ENCODE assay signal across 13 cellular contexts in the genomic region with DNA sequence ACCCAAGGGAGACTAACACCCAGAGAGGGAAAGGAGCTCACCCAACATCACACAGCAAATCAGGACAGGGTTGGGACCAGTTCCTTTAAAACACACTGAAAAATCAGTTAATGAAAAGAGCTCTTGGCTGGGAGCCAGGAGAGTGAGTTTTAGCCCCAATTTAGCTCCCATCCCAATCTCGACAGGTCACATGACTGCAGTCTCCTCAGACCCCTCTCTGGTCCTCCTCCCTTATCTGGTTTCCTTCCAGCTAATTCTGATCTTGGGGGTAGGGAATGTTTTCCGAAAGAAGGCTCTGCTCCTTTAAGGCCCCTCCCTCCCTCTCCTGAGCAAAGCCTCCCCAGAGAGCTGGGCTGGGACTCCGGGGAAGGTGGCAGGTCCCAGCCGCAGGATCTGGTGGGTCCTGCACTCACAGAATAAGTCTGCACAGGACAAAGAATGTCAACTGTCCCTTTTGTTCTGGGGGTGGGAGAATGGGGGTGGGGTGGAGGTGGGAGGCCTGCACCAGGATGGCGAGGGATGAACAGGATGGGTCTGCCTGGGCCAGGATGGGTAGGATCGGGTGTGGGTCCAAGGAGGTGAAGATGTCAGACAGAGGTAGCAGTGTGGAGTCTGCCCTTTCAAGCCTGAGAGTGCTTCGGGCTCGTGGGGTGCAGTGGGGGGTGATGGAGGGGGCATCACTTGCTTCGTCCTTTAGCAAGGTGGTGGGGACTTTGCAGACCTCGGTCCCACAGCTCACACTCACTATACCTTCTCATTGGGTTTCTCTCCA. TPM values are rescaled to one million over a fixed set of nuclear protein-coding genes. Genes with fewer than 3 reads are reported as not detected.
DNase-seq lines count a peak whose midpoint lies in the region; ATAC-seq lines count a peak whose summit lies in the region.
"Had no signal": no experiment of that assay in that cellular context is flagged by ENCODE, and none has a peak within 500 bp of the region (broad histone marks: within the 10 kb centered on the region; RNA-seq: fewer than 3 reads in every experiment).

No MANE protein-coding gene starts in this region.

- H3K27ac Mint-ChIP-seq in activated T-helper 2 cell treated with anti-CD3 and anti-CD28 coated beads, Interferon-gamma antibody, Interleukin-2, Interleukin-4, amounts not matched to agents 10 μg/mL and 5 μg/mL and 100 μg/mL, durations not matched to agents 14 hours and 24 hours and 36 hours, result peak overlapping the region; percentile 71
- H3K27ac Mint-ChIP-seq in natural killer cell treated with Interleukin-12 subunit alpha and Interleukin-12 subunit beta and Interleukin-15 and Interleukin-18, amount 100 ng/mL, for 72 hours, result peak overlapping the region; percentile 73 to 90

- H3K4me1 Mint-ChIP-seq in activated T-helper 2 cell treated with anti-CD3 and anti-CD28 coated beads, Interferon-gamma antibody, Interleukin-2, Interleukin-4, amounts not matched to agents 10 μg/mL and 5 μg/mL and 100 μg/mL, durations not matched to agents 14 hours and 24 hours and 36 hours (ENCODE audit: low read depth), result peaks cover 20% of the 10 kb centered on the region
- peaks cover 27 to 36% of the 10 kb centered on the region in 2 donors for H3K4me1 Mint-ChIP-seq in natural killer cell treated with Interleukin-12 subunit alpha and Interleukin-12 subunit beta and Interleukin-15 and Interleukin-18, amount 100 ng/mL, for 72 hours (ENCODE audit: low read depth in 2 of 2)

- no peak overlapping the region for H3K4me3 Mint-ChIP-seq in activated T-helper 2 cell treated with anti-CD3 and anti-CD28 coated beads, Interferon-gamma antibody, Interleukin-2, Interleukin-4, amounts not matched to agents 10 μg/mL and 5 μg/mL and 100 μg/mL, durations not matched to agents 14 hours and 24 hours and 36 hours (ENCODE audit: low read depth)
- H3K4me3 Mint-ChIP-seq in natural killer cell treated with Interleukin-12 subunit alpha and Interleukin-12 subunit beta and Interleukin-15 and Interleukin-18, amount 100 ng/mL, for 72 hours, result peak overlapping the region; percentile 59

- H3K9me2 ChIP-seq in Karpas-422 (replicated peaks; ENCODE audit: insufficient read depth, low read length), result no peaks in the 10 kb centered on the region

- ATAC-seq in natural killer cell treated with Interleukin-12 subunit alpha and Interleukin-12 subunit beta and Interleukin-15 and Interleukin-18, amount 100 ng/mL, for 72 hours, result no peak
- no peak for ATAC-seq in GM21367 (IDR thresholded peaks at IDR 0.05; ENCODE audit: unreplicated experiment)
- ATAC-seq: activated CD4-positive, CD25-positive, alpha-beta regulatory T cell treated with anti-CD3 and anti-CD28 coated beads, Interleukin-2, amount 50 U/mL, for 24 hours had no signal

- H3K9me3 Mint-ChIP-seq in activated T-helper 2 cell treated with anti-CD3 and anti-CD28 coated beads, Interferon-gamma antibody, Interleukin-2, Interleukin-4, amounts not matched to agents 10 μg/mL and 5 μg/mL and 100 μg/mL, durations not matched to agents 14 hours and 24 hours and 36 hours, result no peaks in the 10 kb centered on the region
- H3K9me3 Mint-ChIP-seq in natural killer cell treated with Interleukin-12 subunit alpha and Interleukin-12 subunit beta and Interleukin-15 and Interleukin-18, amount 100 ng/mL, for 72 hours, result no peaks in the 10 kb centered on the region

- H3K27me3 ChIP-seq in Karpas-422 (ENCODE audit: low read length), result no peaks in the 10 kb centered on the region

- H3K4me3 ChIP-seq in Karpas-422 (ENCODE audit: low read length), result no peak overlapping the region
- H3K4me3 ChIP-seq: tibial artery had no signal

- H3K4me1 ChIP-seq in Karpas-422 (ENCODE audit: low read length), result peaks cover 3% of the 10 kb centered on the region; the same call in 1 of the 2 replicates
- H3K4me1 ChIP-seq: tibial artery had no signal

- peaks cover 5% of the 10 kb centered on the region for H3K27me3 Mint-ChIP-seq in activated T-helper 2 cell treated with anti-CD3 and anti-CD28 coated beads, Interferon-gamma antibody, Interleukin-2, Interleukin-4, amounts not matched to agents 10 μg/mL and 5 μg/mL and 100 μg/mL, durations not matched to agents 14 hours and 24 hours and 36 hours (ENCODE audit: low read depth)
- no peaks in the 10 kb centered on the region for H3K27me3 Mint-ChIP-seq in natural killer cell treated with Interleukin-12 subunit alpha and Interleukin-12 subunit beta and Interleukin-15 and Interleukin-18, amount 100 ng/mL, for 72 hours

- H4K20me1 ChIP-seq in Karpas-422 (ENCODE audit: insufficient read depth, low read depth, low read length), result no peaks in the 10 kb centered on the region

- no peak overlapping the region for H3K27ac ChIP-seq in Karpas-422 (ENCODE audit: low read length)
- H3K27ac ChIP-seq: tibial artery had no signal

- intact Hi-C loops in activated T-helper 2 cell treated with anti-CD3 and anti-CD28 coated beads, Interferon-gamma antibody, Interleukin-2, Interleukin-4, amounts not matched to agents 10 μg/mL and 5 μg/mL and 100 μg/mL, durations not matched to agents 14 hours and 24 hours and 36 hours (cut with micrococcal nuclease), result loop anchor here (1.0 kb wide), 1 partner anchor 25 kb away; no protein-coding TSS in a partner anchor

- H3K36me3 Mint-ChIP-seq in activated T-helper 2 cell treated with anti-CD3 and anti-CD28 coated beads, Interferon-gamma antibody, Interleukin-2, Interleukin-4, amounts not matched to agents 10 μg/mL and 5 μg/mL and 100 μg/mL, durations not matched to agents 14 hours and 24 hours and 36 hours (ENCODE audit: low read depth), result no peaks in the 10 kb centered on the region
- no peaks in the 10 kb centered on the region for H3K36me3 Mint-ChIP-seq in natural killer cell treated with Interleukin-12 subunit alpha and Interleukin-12 subunit beta and Interleukin-15 and Interleukin-18, amount 100 ng/mL, for 72 hours

- H3K9ac ChIP-seq in Karpas-422 (ENCODE audit: low read length), result no peak overlapping the region

- no peak overlapping the region for H2AFZ ChIP-seq in Karpas-422 (ENCODE audit: low read length)

- DNase-seq in NCI-H2227 (lab: John Stamatoyannopoulos, UW; ENCODE audit: unreplicated experiment) (peak; percentile 38), NCI-H2227 treated with DMSO at 0.1 percent for 48 hours (lab: John Stamatoyannopoulos, UW) (no peak), Karpas-422 (peak; percentile 32), cerebellar nuclear complex (lab: John Stamatoyannopoulos, UW) (no peak), amniotic stem cell (lab: John Stamatoyannopoulos, UW) (no peak)
- no peak for DNase-seq in activated T-helper 2 cell treated with anti-CD3 and anti-CD28 coated beads, Interferon-gamma antibody, Interleukin-2, Interleukin-4, amounts not matched to agents 10 μg/mL and 5 μg/mL and 100 μg/mL, durations not matched to agents 14 hours and 24 hours and 36 hours (ENCODE audit: low spot score)
- DNase-seq in natural killer cell treated with Interleukin-12 subunit alpha and Interleukin-12 subunit beta and Interleukin-15 and Interleukin-18, amount 100 ng/mL, for 72 hours (ENCODE audit: low spot score), result no peak
- DNase-seq: 8988T; activated naive CD4-positive, alpha-beta T cell treated with anti-CD3 and anti-CD28 coated beads, Interleukin-2, amount 50 U/mL, for 16 hours; NCI-H146 had no signal

- no peaks in the 10 kb centered on the region for H3K36me3 ChIP-seq in Karpas-422 (ENCODE audit: insufficient read depth, low read length)
- H3K36me3 ChIP-seq: tibial artery had no signal

- no peak overlapping the region for H3K4me2 ChIP-seq in Karpas-422 (ENCODE audit: low read depth, low read length, poor library complexity, severe bottlenecking)

- H3K79me2 ChIP-seq in Karpas-422 (ENCODE audit: low read length), result no peaks in the 10 kb centered on the region

- H3K9me3 ChIP-seq in Karpas-422 (ENCODE audit: low read length), result no peaks in the 10 kb centered on the region
- H3K9me3 ChIP-seq: tibial artery had no signal

RNA-seq across cellular contexts. Expression of gene SSBP3, which starts 57.3 kb away (rescaled TPM):
- 2.4 and 4.7 TPM in 2 replicates for total RNA-seq in Karpas-422 (2014; rRNA removed; shearing (Covaris generic); ENCODE audit: low replicate concordance)
- 84.4 and 89.9 TPM in 2 replicates for total RNA-seq in activated T-helper 2 cell treated with anti-CD3 and anti-CD28 coated beads, Interferon-gamma antibody, Interleukin-2, Interleukin-4, amounts not matched to agents 10 μg/mL and 5 μg/mL and 100 μg/mL, durations not matched to agents 14 hours and 24 hours and 36 hours
- total RNA-seq in natural killer cell treated with Interleukin-12 subunit alpha and Interleukin-12 subunit beta and Interleukin-15 and Interleukin-18, amount 100 ng/mL, for 72 hours, result 10 to 100 TPM; 59.0 to 92.1 TPM

Comparison
In these comparisons a context has a peak if more than half of its experiments do, and no peak if none do; other contexts are left out.
1. DNase-seq: peak in NCI-H2227 (single experiment) and Karpas-422 (single experiment); none in NCI-H2227 treated with DMSO at 0.1 percent for 48 hours (single experiment), activated T-helper 2 cell treated with anti-CD3 and anti-CD28 coated beads, Interferon-gamma antibody, Interleukin-2, Interleukin-4, amounts not matched to agents 10 μg/mL and 5 μg/mL and 100 μg/mL, durations not matched to agents 14 hours and 24 hours and 36 hours (single experiment), natural killer cell treated with Interleukin-12 subunit alpha and Interleukin-12 subunit beta and Interleukin-15 and Interleukin-18, amount 100 ng/mL, for 72 hours (single experiment), cerebellar nuclear complex (0 of 2) and amniotic stem cell (single experiment).
2. RNA of gene SSBP3, which starts 57.3 kb away (total RNA-seq): 59.0 to 92.1 TPM in natural killer cell treated with Interleukin-12 subunit alpha and Interleukin-12 subunit beta and Interleukin-15 and Interleukin-18, amount 100 ng/mL, for 72 hours and 84.4 to 89.9 TPM in activated T-helper 2 cell treated with anti-CD3 and anti-CD28 coated beads, Interferon-gamma antibody, Interleukin-2, Interleukin-4, amounts not matched to agents 10 μg/mL and 5 μg/mL and 100 μg/mL, durations not matched to agents 14 hours and 24 hours and 36 hours; 2.4 to 4.7 TPM in Karpas-422; every median in the first group is over 10 times any median in the second.